Comparison of ENCODE assay signal across 16 cellular contexts in genomic region chrX:37896491-37896890, GRCh38. TPM values are rescaled to one million over a fixed set of nuclear protein-coding genes. Genes with fewer than 3 reads are reported as not detected.
DNase-seq lines count a peak whose midpoint lies in the region; ATAC-seq lines count a peak whose summit lies in the region.
"Had no signal": no experiment of that assay in that cellular context is flagged by ENCODE, and none has a peak within 500 bp of the region (broad histone marks: within the 10 kb centered on the region; RNA-seq: fewer than 3 reads in every experiment).

No MANE protein-coding gene starts in this region.

- ATAC-seq in HG02678 (IDR thresholded peaks at IDR 0.05; ENCODE audit: unreplicated experiment) (no peak), GM18861 (IDR thresholded peaks at IDR 0.05; ENCODE audit: unreplicated experiment) (no peak)
- ATAC-seq: Right ventricle myocardium inferior had no signal

- in situ Hi-C loops in SK-MEL-5 (cut with HindIII; ENCODE audit: low pct_unique_long_range_greater_than_20kb, low sequenced_read_pairs): no loop called here

- DNase-seq in Ammon's horn (ENCODE audit: low spot score) (peak; percentile 7), SK-MEL-5 (ENCODE audit: low read depth, low spot score) (peak; percentile 74), globus pallidus (ENCODE audit: low spot score) (peak; percentile 16), superior temporal gyrus (ENCODE audit: extremely low spot score) (peak; percentile 11), GM19238 (ENCODE audit: insufficient read length, low spot score) (no peak)
- DNase-seq: BE2C; Caco-2; CD4-positive, CD25-positive, alpha-beta regulatory T cell; GDM1; H7; NCI-H1417 treated with DMSO at 0.1 percent for 48 hours; NCI-H2029; NK-92 treated with Interleukin-12 subunit alpha and Interleukin-12 subunit beta, amount 100 ng/mL, for 24 hours had no signal

RNA-seq across cellular contexts. Expression of gene DYNLT3, which starts 49.1 kb away (rescaled TPM):
- total RNA-seq in SK-MEL-5 (2014; rRNA removed; shearing (Covaris generic)): 125 and 137 TPM in 2 replicates
- polyA plus RNA-seq in SK-MEL-5 (2015; cell fraction: cytosol; rRNA removed): 68.5 and 81.3 TPM in 2 replicates
- 39.8 and 40.1 TPM in 2 replicates for polyA plus RNA-seq in SK-MEL-5 (2015; cell fraction: nucleus; rRNA removed)
